2 cellular contexts compared by ENCODE assay signal in genomic region chr7:124082234-124082633, GRCh38. TPM values are rescaled to one million over a fixed set of nuclear protein-coding genes. Genes with fewer than 3 reads are reported as not detected.
"Had no signal": no experiment of that assay in that cellular context is flagged by ENCODE, and none has a peak within 500 bp of the region (broad histone marks: within the 10 kb centered on the region; RNA-seq: fewer than 3 reads in every experiment).

No MANE protein-coding gene starts in this region.

RNA-seq across cellular contexts. Expression of gene TMEM229A, which starts 49.4 kb away (rescaled TPM):
- total RNA-seq: G401, GM12878 had no signal
- polyA plus RNA-seq: GM12878 had no signal
